10 cellular contexts compared by ENCODE assay signal in the genomic region with DNA sequence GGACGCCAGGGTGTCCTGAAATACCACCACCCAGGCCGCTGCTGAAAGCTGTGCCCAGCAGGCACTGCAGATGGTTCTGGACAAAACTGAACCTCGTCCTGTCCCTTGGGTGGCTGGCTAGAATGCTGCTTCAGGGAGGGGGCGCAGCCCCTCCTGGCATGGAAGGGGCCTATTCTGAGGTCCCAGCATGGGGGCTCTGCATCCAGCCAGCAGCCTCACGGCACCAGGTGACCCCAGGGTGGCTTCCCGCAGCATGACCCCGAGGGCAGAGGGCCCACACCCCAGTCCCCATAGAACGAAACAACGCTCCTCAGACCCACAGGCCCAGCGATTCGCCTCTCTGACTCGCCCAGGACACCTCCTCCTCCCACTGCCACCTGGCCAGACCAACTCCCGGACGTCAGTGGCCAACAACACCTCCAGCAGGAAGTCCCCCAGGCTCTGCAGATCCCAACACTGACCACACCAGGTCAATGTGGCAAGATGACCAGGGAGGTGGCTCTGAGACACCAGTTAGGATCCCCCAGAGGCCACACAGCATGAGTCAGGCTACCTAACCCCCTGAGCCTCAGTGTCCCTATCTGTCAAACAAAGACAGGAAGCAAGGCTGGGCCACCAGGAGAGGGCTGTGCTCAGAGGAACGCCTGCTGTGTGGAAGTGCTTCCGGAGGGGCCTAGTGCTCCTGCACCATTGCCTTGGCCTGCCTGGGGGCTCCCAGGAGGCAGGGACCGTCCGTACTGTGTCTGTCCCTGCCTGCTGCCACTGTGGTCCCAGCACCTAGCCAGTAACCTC. TPM values are rescaled to one million over a fixed set of nuclear protein-coding genes. Genes with fewer than 3 reads are reported as not detected.
DNase-seq lines count a peak whose midpoint lies in the region; ATAC-seq and TF ChIP-seq lines count a peak whose summit lies in the region.
"Had no signal": no experiment of that assay in that cellular context is flagged by ENCODE, and none has a peak within 500 bp of the region (broad histone marks: within the 10 kb centered on the region; RNA-seq: fewer than 3 reads in every experiment).

No MANE protein-coding gene starts in this region.

- POLR2A ChIA-PET in CD8-positive, alpha-beta T cell (lab: Charles Lee) = interaction anchor here (0.6 kb wide), 1 partner anchor 213 kb away, joined by 3 read pairs; no protein-coding TSS in a partner anchor

- no peaks in the 10 kb centered on the region for H3K9me3 ChIP-seq in CD8-positive, alpha-beta T cell (ENCODE audit: low read length)
- H3K9me3 ChIP-seq in Karpas-422 (ENCODE audit: low read length) = no peaks in the 10 kb centered on the region
- H3K9me3 ChIP-seq in gastrocnemius medialis = no peaks in the 10 kb centered on the region

- peaks cover 79% of the 10 kb centered on the region for H4K20me1 ChIP-seq in Karpas-422 (ENCODE audit: insufficient read depth, low read depth, low read length)

- no peak overlapping the region for H3K4me3 Mint-ChIP-seq in CD8-positive, alpha-beta T cell
- peak overlapping the region in 1 of 2 donors; percentile 48 for H3K4me3 Mint-ChIP-seq in effector memory CD8-positive, alpha-beta T cell

- H3K4me1 Mint-ChIP-seq in CD8-positive, alpha-beta T cell (ENCODE audit: low read depth) = peaks cover 48% of the 10 kb centered on the region
- peaks cover 27 to 48% of the 10 kb centered on the region in 2 donors for H3K4me1 Mint-ChIP-seq in effector memory CD8-positive, alpha-beta T cell (ENCODE audit: low read depth in 2 of 2)

- no peak for TF ChIP-seq POLR2A in gastrocnemius medialis (IDR thresholded peaks at IDR 0.05)

- no peaks in the 10 kb centered on the region for H3K27me3 ChIP-seq in CD8-positive, alpha-beta T cell (ENCODE audit: insufficient read depth, low read length)
- H3K27me3 ChIP-seq in Karpas-422 (ENCODE audit: low read length) (no peaks in the 10 kb centered on the region), gastrocnemius medialis (no peaks in the 10 kb centered on the region)

- H3K4me3 ChIP-seq in CD8-positive, alpha-beta T cell (ENCODE audit: low read depth, low read length) = no peak overlapping the region
- peak overlapping the region; percentile 84; the same call in 1 of the 2 replicates for H3K4me3 ChIP-seq in Karpas-422 (ENCODE audit: low read length)
- H3K4me3 ChIP-seq in gastrocnemius medialis = peak overlapping the region; percentile 14 to 100 (median 95)

- peaks cover 30% of the 10 kb centered on the region for H3K79me2 ChIP-seq in Karpas-422 (ENCODE audit: low read length)

- H3K4me1 ChIP-seq in CD8-positive, alpha-beta T cell (ENCODE audit: insufficient read depth, low read length) = peaks cover 84% of the 10 kb centered on the region
- H3K4me1 ChIP-seq in Karpas-422 (ENCODE audit: low read length) (peaks cover 98% of the 10 kb centered on the region), gastrocnemius medialis (peaks cover 81 to 88% of the 10 kb centered on the region in 2 donors)

- no peak overlapping the region for H3K27ac ChIP-seq in CD8-positive, alpha-beta T cell (ENCODE audit: low read depth, low read length)
- peak overlapping the region; percentile 93 for H3K27ac ChIP-seq in Karpas-422 (ENCODE audit: low read length)
- H3K27ac ChIP-seq in gastrocnemius medialis = peak overlapping the region; percentile 96 to 100 (median 100)

- H3K9ac ChIP-seq in Karpas-422 (ENCODE audit: low read length) = peak overlapping the region; percentile 93

- H3K4me2 ChIP-seq in Karpas-422 (ENCODE audit: low read depth, low read length, poor library complexity, severe bottlenecking) = peak overlapping the region; percentile 92

- H3K9me3 Mint-ChIP-seq in CD8-positive, alpha-beta T cell = no peaks in the 10 kb centered on the region
- H3K9me3 Mint-ChIP-seq in effector memory CD8-positive, alpha-beta T cell = no peaks in the 10 kb centered on the region

- no peak for DNase-seq in CD8-positive, alpha-beta T cell
- peak; percentile 73 for DNase-seq in Karpas-422
- DNase-seq in effector memory CD8-positive, alpha-beta T cell = no peak
- DNase-seq in gastrocnemius medialis = peak; percentile 6 to 45
- DNase-seq in hippocampal formation (lab: John Stamatoyannopoulos, UW) = no peak
- DNase-seq in DMS 273 treated with DMSO at 0.1 percent for 48 hours (lab: John Stamatoyannopoulos, UW) = no peak
- DNase-seq in ACHN = no peak
- DNase-seq in NCI-H226 = no peak
- DNase-seq: MV-4-11; stimulated activated CD4-positive, alpha-beta T cell treated with anti-CD3 and anti-CD28 coated beads, Interleukin-15, amount 100 ng/mL, for 24 hours had no signal

- no peaks in the 10 kb centered on the region for H3K9me2 ChIP-seq in Karpas-422 (replicated peaks; ENCODE audit: insufficient read depth, low read length)

- peaks cover 23% of the 10 kb centered on the region for H3K36me3 ChIP-seq in CD8-positive, alpha-beta T cell (ENCODE audit: insufficient read depth, low read length)
- peaks cover 45% of the 10 kb centered on the region for H3K36me3 ChIP-seq in Karpas-422 (ENCODE audit: insufficient read depth, low read length)
- peaks cover 0 to 40% of the 10 kb centered on the region in 2 donors for H3K36me3 ChIP-seq in gastrocnemius medialis

- peaks cover 35% of the 10 kb centered on the region for H3K36me3 Mint-ChIP-seq in CD8-positive, alpha-beta T cell
- peaks cover 96% of the 10 kb centered on the region for H3K36me3 Mint-ChIP-seq in effector memory CD8-positive, alpha-beta T cell (ENCODE audit: insufficient read depth)

- intact Hi-C loops in CD8-positive, alpha-beta T cell (cut with DNase I, micrococcal nuclease) = loop anchor here in 1 of 2 experiments (1.0 kb wide), 1 partner anchor 26 kb away; no protein-coding TSS in a partner anchor
- intact Hi-C loops in gastrocnemius medialis (cut with DNase I; ENCODE audit: low total_unique reads) = no loop called here

- no peak overlapping the region for H2AFZ ChIP-seq in Karpas-422 (ENCODE audit: low read length)

- in situ Hi-C loops in gastrocnemius medialis (cut with MboI; ENCODE audit: low sequenced_read_pairs in 4 of 4) = no loop called here
- in situ Hi-C loops in ACHN (cut with HindIII; ENCODE audit: low pct_ligation_motif_present, low pct_unique_long_range_greater_than_20kb, low sequenced_read_pairs) = no loop called here

- H3K27me3 Mint-ChIP-seq in CD8-positive, alpha-beta T cell (ENCODE audit: low read depth) = no peaks in the 10 kb centered on the region
- no peaks in the 10 kb centered on the region for H3K27me3 Mint-ChIP-seq in effector memory CD8-positive, alpha-beta T cell

- no peak for ATAC-seq in CD8-positive, alpha-beta T cell
- no peak for ATAC-seq in effector memory CD8-positive, alpha-beta T cell (replicated peaks)
- no peak for ATAC-seq in gastrocnemius medialis

- TF ChIP-seq CTCF in CD8-positive, alpha-beta T cell (IDR thresholded peaks at IDR 0.05) = no peak
- no peak for TF ChIP-seq CTCF in gastrocnemius medialis (IDR thresholded peaks at IDR 0.05 in 4 of 5, conservative IDR thresholded peaks at IDR 0.05 in 1 of 5)

- peak overlapping the region; percentile 52 for H3K27ac Mint-ChIP-seq in CD8-positive, alpha-beta T cell
- H3K27ac Mint-ChIP-seq in effector memory CD8-positive, alpha-beta T cell = peak overlapping the region; percentile 46 to 96

- CTCF ChIA-PET in CD8-positive, alpha-beta T cell (lab: Charles Lee) = interaction anchor here (2.6 kb wide), 1 partner anchor 8 kb away, joined by 7 read pairs; no protein-coding TSS in a partner anchor

RNA-seq across cellular contexts. Expression of a gene that starts 6.1 kb away (rescaled TPM):
- total RNA-seq in CD8-positive, alpha-beta T cell = 100 to 1,000 TPM; 453 to 455 TPM
- 526 and 862 TPM in 2 replicates for total RNA-seq in Karpas-422 (2014; rRNA removed; shearing (Covaris generic); ENCODE audit: low replicate concordance)
- total RNA-seq in gastrocnemius medialis = 1,000 to 10,000 TPM; 1,858 to 2,149 (median 1,965) TPM

RNA-seq across cellular contexts. Expression of a gene that starts 29.4 kb away (rescaled TPM):
- total RNA-seq in CD8-positive, alpha-beta T cell = 10 to 100 TPM; 34.5 to 35.5 TPM
- 66.8 and 112 TPM in 2 replicates for total RNA-seq in Karpas-422 (2014; rRNA removed; shearing (Covaris generic); ENCODE audit: low replicate concordance)
- 10 to 100 TPM; 54.6 to 82.9 (median 63.6) TPM for total RNA-seq in gastrocnemius medialis

RNA-seq across cellular contexts. Expression of a gene that starts 51.2 kb away (rescaled TPM):
- 10 to 100 TPM; 76.7 to 80.0 TPM for total RNA-seq in CD8-positive, alpha-beta T cell
- total RNA-seq in Karpas-422 (2014; rRNA removed; shearing (Covaris generic); ENCODE audit: low replicate concordance) = 153 and 219 TPM in 2 replicates
- total RNA-seq in gastrocnemius medialis = 10 to 100 TPM; 16.0 to 30.8 (median 22.2) TPM

RNA-seq across cellular contexts. Expression of a gene that starts 51.8 kb away (rescaled TPM):
- 10 to 100 TPM; 11.9 to 15.3 TPM for total RNA-seq in CD8-positive, alpha-beta T cell
- total RNA-seq in Karpas-422 (2014; rRNA removed; shearing (Covaris generic); ENCODE audit: low replicate concordance) = 285 and 487 TPM in 2 replicates
- 1 to 10 TPM in 1 of 4 donors, under 1 TPM in 1, not detected in 2; 0.93 to 1.4 TPM for total RNA-seq in gastrocnemius medialis

Comparison
In these comparisons a context has a peak if more than half of its experiments do, and no peak if none do; other contexts are left out.
1. DNase-seq: peak in Karpas-422 (single experiment) and gastrocnemius medialis (2 of 2); none in CD8-positive, alpha-beta T cell (0 of 7), effector memory CD8-positive, alpha-beta T cell (0 of 3), hippocampal formation (0 of 2), DMS 273 treated with DMSO at 0.1 percent for 48 hours (single experiment), ACHN (single experiment) and NCI-H226 (single experiment).